In the genomic region with DNA sequence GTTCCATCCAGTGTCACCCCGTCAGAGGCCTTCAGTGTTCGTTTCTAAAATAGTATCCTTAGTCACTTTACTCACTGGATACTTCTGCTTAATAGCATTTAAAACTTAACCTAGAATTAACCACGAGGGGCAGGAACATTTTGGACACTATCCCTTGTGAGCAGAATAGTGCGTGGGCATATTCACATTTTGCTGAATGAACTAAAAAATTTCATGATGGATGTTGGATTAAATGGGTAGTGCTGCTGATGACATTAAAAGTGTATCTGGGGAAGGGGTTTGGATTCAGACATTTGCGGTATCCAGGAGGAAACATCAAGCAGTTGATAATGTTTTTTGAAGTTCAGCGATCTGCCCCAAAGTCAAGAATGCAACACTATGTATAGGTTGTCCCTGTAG, we compare ENCODE assay signal across 8 cellular contexts. TPM values are rescaled to one million over a fixed set of nuclear protein-coding genes. Genes with fewer than 3 reads are reported as not detected.
DNase-seq lines count a peak whose midpoint lies in the region; ATAC-seq and TF ChIP-seq lines count a peak whose summit lies in the region.

No MANE protein-coding gene starts in this region.

- peaks cover 19% of the 10 kb centered on the region for H3K36me3 ChIP-seq in ES-I3 (ENCODE audit: insufficient read depth, low read length)
- H3K36me3 ChIP-seq in esophagus (ENCODE audit: control insufficient read depth in 2 of 2, insufficient read depth in 2 of 2, low read length in 1 of 2): peaks cover 0 to 4% of the 10 kb centered on the region in 2 donors
- H3K36me3 ChIP-seq in psoas muscle (ENCODE audit: insufficient read depth in 1 of 2, low read depth in 1 of 2): peaks cover 11 to 55% of the 10 kb centered on the region in 2 donors

- DNase-seq in RKO (ENCODE audit: low spot score): peak; percentile 48
- DNase-seq in psoas muscle: no peak
- DNase-seq in activated CD4-positive, alpha-beta T cell treated with anti-CD3 and anti-CD28 coated beads, Interleukin-2, amount 50 U/mL, for 1 hour: no peak
- no peak for DNase-seq in GM20000 (ENCODE audit: low spot score)

- H3K27me3 ChIP-seq in esophagus (ENCODE audit: control insufficient read depth in 1 of 2, insufficient read depth in 2 of 2, low read length in 2 of 2) (no peaks in the 10 kb centered on the region), psoas muscle (ENCODE audit: insufficient read depth in 3 of 3, low read length in 2 of 3) (no peaks in the 10 kb centered on the region)

- peak overlapping the region; percentile 86 to 98 for H3K4me3 ChIP-seq in esophagus (ENCODE audit: low read depth in 1 of 2, low read length in 2 of 2)
- H3K4me3 ChIP-seq in psoas muscle: peak overlapping the region; percentile 91

- H3K9me3 ChIP-seq in ES-I3 (ENCODE audit: control insufficient read depth, insufficient read depth, low read length) (no peaks in the 10 kb centered on the region), esophagus (ENCODE audit: control insufficient read depth in 2 of 2, insufficient read depth in 1 of 2, low read depth in 1 of 2, low read length in 1 of 2) (no peaks in the 10 kb centered on the region), psoas muscle (no peaks in the 10 kb centered on the region)

- H3K27ac ChIP-seq in esophagus (ENCODE audit: low read depth in 2 of 2, low read length in 1 of 2) (peak overlapping the region; percentile 70 to 99), psoas muscle (peak overlapping the region; percentile 96)

- TF ChIP-seq CTCF in psoas muscle (IDR thresholded peaks at IDR 0.05) (no peak), GM20000 (IDR thresholded peaks at IDR 0.05; ENCODE audit: extremely low read depth, missing control alignments) (no peak)

- intact Hi-C loops in psoas muscle (cut with DNase I): loop anchor here (2.0 to 10.0 kb wide), 4 partner anchors 50 to 254 kb away; a partner anchor contains a TSS

- WGBS in esophagus, 2 donors: 23% methylated on average over 6 of the region's 6 CpGs
- 11 to 15% (median 13%) methylated on average over 6 of the region's 6 CpGs for WGBS in psoas muscle, 3 donors

- H3K4me1 ChIP-seq in ES-I3 (ENCODE audit: insufficient read depth, low read length): peaks cover 5% of the 10 kb centered on the region; the same call in 1 of the 2 replicates
- no peaks in the 10 kb centered on the region for H3K4me1 ChIP-seq in esophagus (ENCODE audit: control insufficient read depth in 2 of 2, insufficient read depth in 2 of 2, low read length in 1 of 2)
- H3K4me1 ChIP-seq in psoas muscle: peaks cover 26% of the 10 kb centered on the region

- ATAC-seq in psoas muscle (peak in 3 of 4 donors; percentile 16 to 52 (median 21)), HG03460 (IDR thresholded peaks at IDR 0.05; ENCODE audit: unreplicated experiment) (no peak), HG02938 (IDR thresholded peaks at IDR 0.05; ENCODE audit: unreplicated experiment) (no peak)

- H3K9ac ChIP-seq in ES-I3 (ENCODE audit: low read depth, low read length): peak overlapping the region; percentile 76

RNA-seq across cellular contexts. Expression of a gene that starts 0.8 kb away (rescaled TPM):
- 10 to 100 TPM; 21.9 to 24.0 TPM for polyA plus RNA-seq in esophagus
- total RNA-seq in psoas muscle: 10 to 100 TPM; 26.7 to 51.5 (median 37.0) TPM
- 10 to 100 TPM; 21.0 to 33.9 (median 28.3) TPM for polyA plus RNA-seq in psoas muscle

RNA-seq across cellular contexts. Expression of a gene that starts 53.1 kb away (rescaled TPM):
- polyA plus RNA-seq in esophagus (10 to 100 TPM; 54.0 to 58.8 TPM), psoas muscle (10 to 100 TPM; 31.4 to 57.8 (median 54.9) TPM)
- total RNA-seq in psoas muscle: 100 to 1,000 TPM in 3 of 4 donors, 10 to 100 TPM in 1; 70.3 to 122 (median 109) TPM

Comparison
In these comparisons a context has a peak if more than half of its experiments do, and no peak if none do; other contexts are left out.
1. ATAC-seq: peak in psoas muscle (3 of 4); none in HG03460 (single experiment) and HG02938 (single experiment).